ENCODE assay signal across 8 cellular contexts in the genomic region with DNA sequence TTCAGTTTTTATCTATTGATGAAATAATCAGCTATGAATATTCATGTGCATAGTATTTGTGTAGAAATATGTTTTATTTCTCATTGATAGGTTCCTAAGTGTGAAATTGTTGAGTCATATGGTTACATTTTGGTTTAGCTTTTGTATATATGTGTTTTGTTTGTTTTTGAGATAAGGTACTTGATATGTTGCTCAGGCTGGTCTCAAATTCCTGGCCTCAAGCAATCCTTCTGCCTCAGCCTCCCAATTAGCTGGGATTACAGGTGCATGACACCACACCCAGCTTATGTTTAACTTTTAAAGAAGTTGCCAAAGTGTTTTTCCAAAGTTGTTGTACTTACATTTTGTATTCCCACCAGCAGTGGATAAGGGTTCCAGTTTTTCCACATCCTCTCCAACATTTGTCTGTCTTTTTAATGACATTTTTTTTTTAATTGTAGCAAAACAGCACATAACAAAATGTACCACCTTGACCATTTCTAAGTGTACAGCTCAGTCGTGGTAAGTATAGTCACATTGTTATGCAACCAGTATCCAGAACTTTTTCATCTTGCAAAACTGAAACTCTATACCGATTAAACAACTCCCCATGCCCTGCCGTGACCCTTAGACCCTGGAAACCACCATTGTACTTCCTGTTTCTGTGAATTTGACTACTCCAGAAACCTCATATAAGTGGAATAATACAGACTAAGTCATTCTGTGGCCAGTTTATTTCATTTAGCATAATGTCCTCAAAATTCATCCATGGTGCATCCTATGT. TPM values are rescaled to one million over a fixed set of nuclear protein-coding genes. Genes with fewer than 3 reads are reported as not detected.
DNase-seq lines count a peak whose midpoint lies in the region; ATAC-seq and TF ChIP-seq lines count a peak whose summit lies in the region.

No MANE protein-coding gene starts in this region.

- no peak for TF ChIP-seq POLR2A in transverse colon (IDR thresholded peaks at IDR 0.05)

- H3K27ac ChIP-seq in left ventricle myocardium inferior (replicated peaks) (no peak overlapping the region), transverse colon (peak overlapping the region in 3 of 4 donors; percentile 19 to 42 (median 28))

- H3K9me3 ChIP-seq in left ventricle myocardium inferior (replicated peaks): no peaks in the 10 kb centered on the region
- H3K9me3 ChIP-seq in adipocyte (ENCODE audit: control insufficient read depth, low read length): no peaks in the 10 kb centered on the region
- no peaks in the 10 kb centered on the region for H3K9me3 ChIP-seq in transverse colon

- H3K36me3 ChIP-seq in left ventricle myocardium inferior (no peaks in the 10 kb centered on the region), adipocyte (ENCODE audit: control insufficient read depth, insufficient read depth, low read length, severe bottlenecking) (no peaks in the 10 kb centered on the region), transverse colon (no peaks in the 10 kb centered on the region)

- TF ChIP-seq EP300 in transverse colon (IDR thresholded peaks at IDR 0.05; ENCODE audit: low read depth): no peak

- H3K4me3 ChIP-seq in left ventricle myocardium inferior: no peak overlapping the region
- H3K4me3 ChIP-seq in adipocyte (ENCODE audit: low read length): no peak overlapping the region
- H3K4me3 ChIP-seq in transverse colon: no peak overlapping the region

- no peak overlapping the region for H3K9ac ChIP-seq in adipocyte (ENCODE audit: low read length)

- 20 to 28% methylated on average over 3 of the region's 3 CpGs for WGBS in transverse colon (ENCODE audit: low coverage in 1 of 2), 2 donors

- in situ Hi-C loops in transverse colon (cut with MboI; ENCODE audit: low pct_ligation_motif_present in 1 of 4, low pct_unique_long_range_greater_than_20kb in 1 of 4, low sequenced_read_pairs in 3 of 4): no loop called here

- no peak for TF ChIP-seq CTCF in left ventricle myocardium inferior (IDR thresholded peaks at IDR 0.05; ENCODE audit: borderline replicate concordance)
- no peak for TF ChIP-seq CTCF in transverse colon (IDR thresholded peaks at IDR 0.05)

- DNase-seq in Right ventricle myocardium superior: no peak
- DNase-seq in left ventricle myocardium inferior: no peak
- peak; percentile 38 for DNase-seq in adipocyte (ENCODE audit: low read depth)
- DNase-seq in transverse colon: peak; percentile 42
- DNase-seq in NCI-H510A (lab: John Stamatoyannopoulos, UW): no peak
- no peak for DNase-seq in LoVo (ENCODE audit: low spot score)
- DNase-seq in NCI-H2227 treated with DMSO at 0.1 percent for 48 hours (lab: John Stamatoyannopoulos, UW): no peak

- intact Hi-C loops in Right ventricle myocardium superior (cut with DNase I) (no loop called here), left ventricle myocardium inferior (cut with micrococcal nuclease) (no loop called here), transverse colon (cut with DNase I; ENCODE audit: low total_unique reads) (no loop called here)

- ATAC-seq in Right ventricle myocardium superior (ENCODE audit: poor library complexity) (peak; percentile 38), HG03432 (IDR thresholded peaks at IDR 0.05; ENCODE audit: unreplicated experiment) (peak; percentile 93)

- peaks cover 4% of the 10 kb centered on the region for H3K27me3 ChIP-seq in left ventricle myocardium inferior (ENCODE audit: low read depth)
- no peaks in the 10 kb centered on the region for H3K27me3 ChIP-seq in adipocyte (replicated peaks; ENCODE audit: control insufficient read depth, insufficient read depth, low read length)
- no peaks in the 10 kb centered on the region for H3K27me3 ChIP-seq in transverse colon

- no peaks in the 10 kb centered on the region for H3K4me1 ChIP-seq in left ventricle myocardium inferior
- H3K4me1 ChIP-seq in adipocyte (ENCODE audit: control insufficient read depth, insufficient read depth, low read length): peaks cover 5% of the 10 kb centered on the region
- H3K4me1 ChIP-seq in transverse colon: peaks cover 0 to 12% (median 3%) of the 10 kb centered on the region in 4 donors

RNA-seq across cellular contexts. Expression of a gene that starts 12.6 kb away (rescaled TPM):
- total RNA-seq in Right ventricle myocardium superior: 61.2 TPM
- 56.0 TPM for total RNA-seq in left ventricle myocardium inferior
- 10 to 100 TPM in 2 of 4 donors, 1 to 10 TPM in 2; 3.0 to 21.9 (median 8.9) TPM for total RNA-seq in transverse colon

RNA-seq across cellular contexts. Expression of a gene that starts 53.3 kb away (rescaled TPM):
- total RNA-seq in Right ventricle myocardium superior (182 TPM), left ventricle myocardium inferior (173 TPM), transverse colon (10 to 100 TPM in 3 of 4 donors, 1 to 10 TPM in 1; 3.7 to 32.2 (median 28.1) TPM)

RNA-seq across cellular contexts. Expression of a gene that starts 54.6 kb away (rescaled TPM):
- 2.1 TPM for total RNA-seq in Right ventricle myocardium superior
- 2.3 TPM for total RNA-seq in left ventricle myocardium inferior
- total RNA-seq in transverse colon: 10 to 100 TPM in 3 of 4 donors, 1 to 10 TPM in 1; 2.6 to 17.1 (median 12.9) TPM

Comparison
In these comparisons a context has a peak if more than half of its experiments do, and no peak if none do; other contexts are left out.
1. DNase-seq: peak in adipocyte (single experiment) and transverse colon (single experiment); none in Right ventricle myocardium superior (single experiment), left ventricle myocardium inferior (single experiment), NCI-H510A (single experiment), LoVo (single experiment) and NCI-H2227 treated with DMSO at 0.1 percent for 48 hours (single experiment).